In the genomic region with DNA sequence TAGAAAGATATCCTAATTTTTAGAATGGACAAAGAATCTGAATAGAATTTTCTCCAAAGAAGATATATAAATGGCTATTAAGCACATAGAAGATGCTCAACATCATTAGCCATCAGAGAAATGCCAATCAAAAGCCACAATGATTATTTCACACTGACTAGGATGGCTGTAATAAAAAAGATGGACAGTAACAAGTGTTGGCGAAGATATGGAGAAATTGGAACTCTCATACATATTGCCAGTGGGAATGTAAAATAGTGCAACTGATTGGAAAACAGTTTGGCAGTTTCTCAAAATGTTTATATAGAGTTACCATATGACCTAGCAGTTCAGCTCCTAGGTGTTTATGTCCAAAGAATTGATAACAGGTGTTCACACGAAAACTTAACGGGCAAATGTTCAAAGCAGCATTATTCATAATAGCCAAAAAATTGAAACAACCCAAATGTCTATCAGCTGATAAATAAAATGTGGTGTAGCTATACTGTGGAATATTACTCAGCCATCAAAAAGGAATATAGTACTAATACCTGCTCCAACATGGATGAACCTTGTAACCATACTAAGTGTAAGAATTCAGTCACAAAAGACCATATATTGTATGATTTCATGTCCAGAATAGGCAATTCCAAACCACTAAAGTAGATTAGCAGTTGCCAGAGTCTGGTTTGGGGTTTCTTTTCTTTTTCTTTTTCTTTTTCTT, we compare ENCODE assay signal across 3 cellular contexts.
TF ChIP-seq lines count a peak whose summit lies in the region.

No MANE protein-coding gene starts in this region.

TF ChIP-seq in A549, 52 proteins besides CTCF, POLR2A, EP300 and RAD21:
- TF ChIP-seq ZFP36 (IDR thresholded peaks at IDR 0.05; ENCODE audit: borderline replicate concordance, partially characterized antibody) (peak; percentile 3), MYC (IDR thresholded peaks at IDR 0.05; ENCODE audit: borderline replicate concordance, low read length) (no peak)

TF ChIP-seq in HEK293, 187 proteins besides CTCF, POLR2A, EP300 and RAD21:
- no peak for TF ChIP-seq ZBTB20 (tag by site-specific recombination; IDR thresholded peaks at IDR 0.05)
- no peak for TF ChIP-seq ZNF133 (tag by site-specific recombination; IDR thresholded peaks at IDR 0.05)
- no peak for TF ChIP-seq ZNF202 (tag by site-specific recombination; IDR thresholded peaks at IDR 0.05; ENCODE audit: borderline replicate concordance)
- TF ChIP-seq ZNF146 (tag by site-specific recombination; IDR thresholded peaks at IDR 0.05) = peak; percentile 93
- TF ChIP-seq ZNF623 (tag by site-specific recombination; IDR thresholded peaks at IDR 0.05) = no peak
- TF ChIP-seq, protein P1, sequence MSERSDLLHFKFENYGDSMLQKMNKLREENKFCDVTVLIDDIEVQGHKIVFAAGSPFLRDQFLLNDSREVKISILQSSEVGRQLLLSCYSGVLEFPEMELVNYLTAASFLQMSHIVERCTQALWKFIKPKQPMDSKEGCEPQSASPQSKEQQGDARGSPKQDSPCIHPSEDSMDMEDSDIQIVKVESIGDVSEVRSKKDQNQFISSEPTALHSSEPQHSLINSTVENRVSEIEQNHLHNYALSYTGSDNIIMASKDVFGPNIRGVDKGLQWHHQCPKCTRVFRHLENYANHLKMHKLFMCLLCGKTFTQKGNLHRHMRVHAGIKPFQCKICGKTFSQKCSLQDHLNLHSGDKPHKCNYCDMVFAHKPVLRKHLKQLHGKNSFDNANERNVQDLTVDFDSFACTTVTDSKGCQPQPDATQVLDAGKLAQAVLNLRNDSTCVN (tag by site-specific recombination; optimal IDR thresholded peaks at IDR 0.05) = no peak
- TF ChIP-seq SP7 (tag by site-specific recombination; IDR thresholded peaks at IDR 0.05) = no peak
- TF ChIP-seq MEIS1 (CRISPR knock-in tag; IDR thresholded peaks at IDR 0.05; ENCODE audit: borderline replicate concordance) = no peak
- TF ChIP-seq ZNF274 (IDR thresholded peaks at IDR 0.05; ENCODE audit: low read length) = no peak
- TF ChIP-seq ZNF274 (tag by site-specific recombination; IDR thresholded peaks at IDR 0.05; ENCODE audit: borderline replicate concordance) = no peak
- peak; percentile 54; the same call in 1 of the 2 replicates for TF ChIP-seq ZNF580 (tag by site-specific recombination; IDR thresholded peaks at IDR 0.05)
- no peak for TF ChIP-seq ZNF132 (tag by site-specific recombination; IDR thresholded peaks at IDR 0.05; ENCODE audit: borderline replicate concordance)
- no peak for TF ChIP-seq EGR2 (tag by site-specific recombination; IDR thresholded peaks at IDR 0.05; ENCODE audit: low read depth)
- TF ChIP-seq TRIM28 (IDR thresholded peaks at IDR 0.05; ENCODE audit: borderline replicate concordance, low read length) = 0 out of 2 replicates have a peak, but pooled peaks have one; percentile 16
- TF ChIP-seq ZXDB (tag by site-specific recombination; IDR thresholded peaks at IDR 0.05) = no peak
- TF ChIP-seq ZNF501 (tag by site-specific recombination; IDR thresholded peaks at IDR 0.05) = no peak
- no peak for TF ChIP-seq ZNF19 (tag by site-specific recombination; IDR thresholded peaks at IDR 0.05; ENCODE audit: low read depth)
- TF ChIP-seq ZNF184 (tag by site-specific recombination; IDR thresholded peaks at IDR 0.05) = peak; percentile 87
- no peak for TF ChIP-seq ZNF214 (tag by site-specific recombination; IDR thresholded peaks at IDR 0.05; ENCODE audit: borderline replicate concordance)
- peak; percentile 34 for TF ChIP-seq SETDB1 (IDR thresholded peaks at IDR 0.05; ENCODE audit: insufficient read length, low read length)
- TF ChIP-seq ZNF354C (tag by site-specific recombination; IDR thresholded peaks at IDR 0.05; ENCODE audit: borderline replicate concordance, low read depth) = no peak
- TF ChIP-seq ZNF664 (tag by site-specific recombination; IDR thresholded peaks at IDR 0.05) = 0 out of 2 replicates have a peak, but pooled peaks have one; percentile 44

TF ChIP-seq in H1, 55 proteins besides CTCF, POLR2A, EP300 and RAD21:
- peak; percentile 84 for TF ChIP-seq KDM1A (IDR thresholded peaks at IDR 0.05; ENCODE audit: borderline replicate concordance, low read length)
- no peak for TF ChIP-seq CTBP2 (IDR thresholded peaks at IDR 0.05; ENCODE audit: borderline replicate concordance, insufficient read depth, insufficient read length, low read length)
- no peak for TF ChIP-seq KDM5A (IDR thresholded peaks at IDR 0.05; ENCODE audit: low read length)
- no peak for TF ChIP-seq SIRT6 (IDR thresholded peaks at IDR 0.05; ENCODE audit: low read length)
- no peak for TF ChIP-seq ASH2L (IDR thresholded peaks at IDR 0.05; ENCODE audit: low read length)
- no peak for TF ChIP-seq TAF7 (optimal IDR thresholded peaks at IDR 0.05; ENCODE audit: borderline replicate concordance, low read depth, low read length)
- no peak for TF ChIP-seq MAFK (IDR thresholded peaks at IDR 0.05; ENCODE audit: low read depth, low read length)
- no peak for TF ChIP-seq CREB1 (IDR thresholded peaks at IDR 0.05)
- no peak for TF ChIP-seq SIX5 (IDR thresholded peaks at IDR 0.05; ENCODE audit: low read depth, low read length)
- peak in 1 of 2 experiments; percentile 34; a peak in 1 of 4 replicates for TF ChIP-seq HDAC2 (IDR thresholded peaks at IDR 0.05; ENCODE audit: borderline replicate concordance in 1 of 2, low read depth in 2 of 2, low read length in 2 of 2)
- TF ChIP-seq BRCA1 (IDR thresholded peaks at IDR 0.05; ENCODE audit: low read depth, low read length) = no peak
